Comparison of ENCODE assay signal across 12 cellular contexts in the genomic region with DNA sequence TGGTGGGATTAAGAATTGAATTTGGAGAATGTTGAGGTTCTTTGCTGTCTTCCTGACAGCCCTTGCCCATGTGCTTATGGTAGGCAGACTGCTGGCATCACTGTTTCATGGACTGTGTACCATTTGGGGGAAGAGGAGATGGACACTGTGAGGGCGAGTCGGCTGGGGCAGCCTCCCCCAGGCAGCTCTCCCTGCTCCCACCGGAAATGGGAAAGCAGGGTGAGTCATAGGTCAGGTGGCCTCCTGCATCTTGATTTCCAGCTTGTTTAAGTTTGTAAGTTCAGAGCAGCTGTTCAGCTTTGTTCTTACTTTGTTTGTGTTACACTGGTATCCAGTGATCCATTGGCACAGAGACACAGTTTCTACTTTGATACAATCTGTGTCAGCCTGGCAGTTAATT.
DNase-seq lines count a peak whose midpoint lies in the region; ATAC-seq and TF ChIP-seq lines count a peak whose summit lies in the region.
"Had no signal": no experiment of that assay in that cellular context is flagged by ENCODE, and none has a peak within 500 bp of the region (broad histone marks: within the 10 kb centered on the region; RNA-seq: fewer than 3 reads in every experiment).

No MANE protein-coding gene starts in this region.

- ATAC-seq in sciatic nerve (no peak), HG02588 (IDR thresholded peaks at IDR 0.05; ENCODE audit: unreplicated experiment) (no peak)
- ATAC-seq: upper lobe of right lung had no signal

- no TSS peak for BruUV-seq in A673 (replicated peaks; lab: Mats Ljungman, UMichigan)

- TF ChIP-seq CTCF in A673 (conservative IDR thresholded peaks at IDR 0.05; ENCODE audit: low read depth, low read length): no peak
- no peak for TF ChIP-seq CTCF in HFF-Myc (IDR thresholded peaks at IDR 0.05; ENCODE audit: low read depth, low read length, missing control alignments)
- no peak for TF ChIP-seq CTCF in VCaP (conservative IDR thresholded peaks at IDR 0.05)

- H3K4me3 ChIP-seq in A673 (ENCODE audit: low read depth, low read length, poor library complexity, severe bottlenecking): no peak overlapping the region
- H3K4me3 ChIP-seq in HFF-Myc (replicated peaks; ENCODE audit: low read depth, low read length): no peak overlapping the region
- H3K4me3 ChIP-seq: upper lobe of right lung had no signal

- CTCF ChIA-PET in A673 (lab: Charles Lee): interaction anchor here (0.6 kb wide), 1 partner anchor 44 kb away, joined by 4 read pairs; no protein-coding TSS in a partner anchor

- peaks cover 10% of the 10 kb centered on the region for H3K4me1 ChIP-seq in A673 (ENCODE audit: insufficient read depth, low read length, poor library complexity, severe bottlenecking)
- H3K4me1 ChIP-seq: upper lobe of right lung had no signal

- POLR2A ChIA-PET in A673 (lab: Charles Lee; ENCODE audit: low non-redundant PET): no interaction called here

- no peaks in the 10 kb centered on the region for H3K36me3 ChIP-seq in A673 (ENCODE audit: insufficient read depth, low read length, poor library complexity, severe bottlenecking)
- H3K36me3 ChIP-seq: upper lobe of right lung had no signal

- peak; percentile 39 for DNase-seq in A673 (ENCODE audit: low spot score)
- DNase-seq in HFF-Myc (ENCODE audit: extremely low read depth, low read depth): peak; percentile 84
- peak; percentile 39 for DNase-seq in hepatic stellate cell (ENCODE audit: low spot score)
- no peak for DNase-seq in SK-N-DZ (ENCODE audit: low spot score)
- DNase-seq in sciatic nerve (ENCODE audit: low spot score): no peak
- no peak for DNase-seq in NCI-H2081 (lab: John Stamatoyannopoulos, UW)
- DNase-seq: activated T-cell treated with anti-CD3 and anti-CD28 coated beads for 4 hours, nucleus accumbens, T-helper 2 cell, upper lobe of right lung had no signal

- H3K9me3 ChIP-seq in A673 (ENCODE audit: low read depth, low read length, poor library complexity, severe bottlenecking): no peaks in the 10 kb centered on the region
- H3K9me3 ChIP-seq: upper lobe of right lung had no signal

- H3K27ac ChIP-seq in A673 (ENCODE audit: low read depth, low read length, poor library complexity, severe bottlenecking) (no peak overlapping the region), VCaP (peak overlapping the region; percentile 25; the same call in 1 of the 2 replicates)
- H3K27ac ChIP-seq: upper lobe of right lung had no signal

- no peaks in the 10 kb centered on the region for H3K27me3 ChIP-seq in A673 (replicated peaks; ENCODE audit: insufficient read depth, low read depth, low read length, poor library complexity)
- H3K27me3 ChIP-seq: upper lobe of right lung had no signal

- intact Hi-C loops in A673 (cut with micrococcal nuclease; ENCODE audit: unreplicated experiment): loop anchor here (10.0 kb wide), 1 partner anchor 216 kb away; no protein-coding TSS in a partner anchor
- intact Hi-C loops in sciatic nerve (cut with DNase I): no loop called here

Comparison
In these comparisons a context has a peak if more than half of its experiments do, and no peak if none do; other contexts are left out.
1. DNase-seq: peak in A673 (single experiment), HFF-Myc (single experiment) and hepatic stellate cell (single experiment); none in SK-N-DZ (single experiment), sciatic nerve (single experiment) and NCI-H2081 (0 of 2).